Comparison of ENCODE assay signal across 1 cellular context in the genomic region with DNA sequence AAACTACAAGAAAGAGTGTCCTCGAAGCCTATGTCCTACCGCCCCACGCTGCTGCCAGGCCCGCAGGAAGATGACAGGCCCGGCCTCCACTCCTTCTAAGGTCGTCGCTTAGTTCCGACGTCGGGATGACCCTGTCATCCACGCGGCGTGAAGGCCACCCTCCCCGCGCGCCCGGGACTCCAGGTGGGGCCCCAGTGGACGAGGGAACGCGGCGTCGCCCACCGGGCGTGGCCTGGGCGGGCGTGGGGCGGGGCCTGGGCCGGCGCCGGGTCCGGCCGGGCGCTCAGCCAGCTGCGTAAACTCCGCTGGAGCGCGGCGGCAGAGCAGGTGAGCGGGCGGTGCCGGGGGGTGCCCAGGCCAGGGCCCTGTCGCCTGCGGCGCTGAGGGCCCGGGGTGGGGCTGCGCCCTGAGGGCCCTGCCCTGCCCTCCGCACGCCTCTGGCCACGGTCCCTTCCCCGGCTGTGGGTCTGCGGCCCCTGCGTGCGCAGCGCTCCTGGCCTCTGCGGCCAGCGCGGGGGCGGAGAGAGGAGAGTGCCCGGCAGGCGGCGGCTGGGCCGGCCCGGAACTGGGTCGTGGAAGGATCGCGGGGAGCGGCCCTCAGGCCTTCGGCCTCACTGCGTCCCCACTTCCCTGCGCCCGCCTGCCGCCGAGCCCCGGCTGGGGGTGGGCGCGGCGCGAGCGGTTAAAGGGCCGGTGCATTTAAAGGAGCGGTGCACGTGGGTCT.
A peak's percentile ranks its signal among the peaks of the same experiment; 100 is the strongest.
TF ChIP-seq lines count a peak whose summit lies in the region.

PSEN2 (plus strand) TSS at position 294 of the 724 bp plus-strand sequence. CDS start 11,292 bp downstream, outside the sequence.

TF ChIP-seq in HepG2, 621 proteins besides CTCF, POLR2A, EP300 and RAD21 (continued from another document):
- TF ChIP-seq IRF1 (CRISPR knock-in tag; IDR thresholded peaks at IDR 0.05; ENCODE audit: low read depth) (no peak), SP5 (CRISPR knock-in tag; IDR thresholded peaks at IDR 0.05; ENCODE audit: borderline replicate concordance, low read depth) (no peak), CCDC6 (CRISPR knock-in tag; IDR thresholded peaks at IDR 0.05) (0 out of 2 replicates have a peak, but pooled peaks have one; percentile 45), ZNF468 (CRISPR knock-in tag; IDR thresholded peaks at IDR 0.05) (0 out of 2 replicates have a peak, but pooled peaks have one; percentile 27), ZNF766 (CRISPR knock-in tag; IDR thresholded peaks at IDR 0.05; ENCODE audit: borderline replicate concordance) (no peak), ZNF143 (CRISPR knock-in tag; IDR thresholded peaks at IDR 0.05) (no peak), ZNF251 (CRISPR knock-in tag; IDR thresholded peaks at IDR 0.05) (no peak), PHF21A (CRISPR knock-in tag; IDR thresholded peaks at IDR 0.05) (no peak), ZNF33A (CRISPR knock-in tag; IDR thresholded peaks at IDR 0.05; ENCODE audit: borderline replicate concordance) (no peak), ZNF615 (CRISPR knock-in tag; IDR thresholded peaks at IDR 0.05; ENCODE audit: borderline replicate concordance) (peak; percentile 82; the same call in 1 of the 2 replicates), ZBTB20 (CRISPR knock-in tag; IDR thresholded peaks at IDR 0.05; ENCODE audit: borderline replicate concordance, low read depth) (no peak)
- TF ChIP-seq, protein P1, sequence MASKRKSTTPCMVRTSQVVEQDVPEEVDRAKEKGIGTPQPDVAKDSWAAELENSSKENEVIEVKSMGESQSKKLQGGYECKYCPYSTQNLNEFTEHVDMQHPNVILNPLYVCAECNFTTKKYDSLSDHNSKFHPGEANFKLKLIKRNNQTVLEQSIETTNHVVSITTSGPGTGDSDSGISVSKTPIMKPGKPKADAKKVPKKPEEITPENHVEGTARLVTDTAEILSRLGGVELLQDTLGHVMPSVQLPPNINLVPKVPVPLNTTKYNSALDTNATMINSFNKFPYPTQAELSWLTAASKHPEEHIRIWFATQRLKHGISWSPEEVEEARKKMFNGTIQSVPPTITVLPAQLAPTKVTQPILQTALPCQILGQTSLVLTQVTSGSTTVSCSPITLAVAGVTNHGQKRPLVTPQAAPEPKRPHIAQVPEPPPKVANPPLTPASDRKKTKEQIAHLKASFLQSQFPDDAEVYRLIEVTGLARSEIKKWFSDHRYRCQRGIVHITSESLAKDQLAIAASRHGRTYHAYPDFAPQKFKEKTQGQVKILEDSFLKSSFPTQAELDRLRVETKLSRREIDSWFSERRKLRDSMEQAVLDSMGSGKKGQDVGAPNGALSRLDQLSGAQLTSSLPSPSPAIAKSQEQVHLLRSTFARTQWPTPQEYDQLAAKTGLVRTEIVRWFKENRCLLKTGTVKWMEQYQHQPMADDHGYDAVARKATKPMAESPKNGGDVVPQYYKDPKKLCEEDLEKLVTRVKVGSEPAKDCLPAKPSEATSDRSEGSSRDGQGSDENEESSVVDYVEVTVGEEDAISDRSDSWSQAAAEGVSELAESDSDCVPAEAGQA (IDR thresholded peaks at IDR 0.05; ENCODE audit: low read depth) = no peak
- TF ChIP-seq, protein P1 (CRISPR knock-in tag; IDR thresholded peaks at IDR 0.05; ENCODE audit: borderline replicate concordance) = no peak
